In genomic region chr5:54757541-54757940, GRCh38 we compare ENCODE assay signal across 13 cellular contexts.
"Had no signal": no experiment of that assay in that cellular context is flagged by ENCODE, and none has a peak within 500 bp of the region (broad histone marks: within the 10 kb centered on the region; RNA-seq: fewer than 3 reads in every experiment).

No MANE protein-coding gene starts in this region.

- DNase-seq: activated CD4-positive, alpha-beta T cell treated with anti-CD3 and anti-CD28 coated beads, Interleukin-2, amount 50 U/mL, for 4 hours; activated naive CD4-positive, alpha-beta T cell treated with Interleukin-2 at 50 U/mL for 16 hours; activated T-cell treated with anti-CD3 and anti-CD28 coated beads for 4 hours; aorta; right cardiac atrium; stimulated activated CD4-positive, alpha-beta T cell treated with anti-CD3 and anti-CD28 coated beads, Interleukin-15, amount 100 ng/mL, for 24 hours; stimulated activated CD4-positive, alpha-beta T cell treated with anti-CD3 and anti-CD28 coated beads, Interleukin-4, amount 100 ng/mL, for 1 hour; stimulated activated naive CD4-positive, alpha-beta T cell; transverse colon had no signal

- FAIRE-seq: colon, islet of Langerhans had no signal

- H3K27ac ChIP-seq: transverse colon had no signal

- ATAC-seq: activated CD4-positive, CD25-positive, alpha-beta regulatory T cell treated with anti-CD3 and anti-CD28 coated beads, Interleukin-2, amount 50 U/mL, for 24 hours; natural killer cell treated with Interleukin-12 subunit alpha and Interleukin-12 subunit beta and Interleukin-15 and Interleukin-18, amount 100 ng/mL, for 72 hours; right cardiac atrium had no signal
